ENCODE assay signal across 8 cellular contexts in the genomic region with DNA sequence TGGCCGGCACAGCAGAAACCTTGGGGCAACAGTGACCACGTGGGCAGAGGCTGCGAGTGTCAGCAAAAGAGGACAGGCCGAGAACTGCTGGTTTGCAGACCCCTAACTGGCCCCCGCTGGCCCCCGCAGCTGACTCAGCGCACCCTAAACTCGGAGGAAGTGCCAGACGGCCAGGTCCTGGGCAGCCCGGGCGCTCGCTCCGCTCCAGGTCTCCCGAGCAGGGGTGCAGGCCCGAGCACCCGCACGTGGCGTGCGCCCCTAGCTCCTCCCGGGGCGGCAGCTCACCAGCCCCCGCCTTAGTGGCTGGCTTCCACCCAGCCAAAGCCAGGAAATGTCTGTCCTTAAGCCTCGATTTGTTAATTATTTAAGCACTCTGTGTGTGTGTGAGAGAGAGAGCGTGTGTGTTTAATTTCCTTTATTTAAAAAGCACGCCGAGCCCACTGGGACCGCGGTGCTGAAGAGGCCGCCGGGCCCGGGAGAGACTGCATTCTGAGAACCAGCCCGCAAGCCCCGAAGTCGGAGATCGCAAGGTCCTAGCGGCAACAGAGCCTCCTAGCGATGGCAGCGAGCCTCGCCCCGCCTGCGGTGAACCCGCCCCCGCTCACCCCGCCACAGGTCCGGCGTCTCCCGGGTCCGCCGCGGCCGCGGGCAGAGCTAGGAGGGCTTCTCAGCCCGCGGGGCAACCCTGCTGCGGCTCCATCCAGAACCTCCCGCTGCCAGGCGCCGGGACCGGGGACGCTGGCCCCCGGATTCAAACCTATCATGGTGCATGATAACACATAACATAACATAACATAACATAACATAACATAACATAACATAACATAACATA. TPM values are rescaled to one million over a fixed set of nuclear protein-coding genes. Genes with fewer than 3 reads are reported as not detected.
DNase-seq lines count a peak whose midpoint lies in the region; ATAC-seq and TF ChIP-seq lines count a peak whose summit lies in the region.

No MANE protein-coding gene starts in this region.

- H3K27me3 ChIP-seq in SK-N-SH (ENCODE audit: insufficient read depth) (no peaks in the 10 kb centered on the region), parathyroid adenoma (ENCODE audit: control insufficient read depth, insufficient read depth, low read length) (no peaks in the 10 kb centered on the region), tibial artery (peaks cover 0 to 5% of the 10 kb centered on the region in 2 donors)

- DNase-seq in COR-L47 (lab: John Stamatoyannopoulos, UW) (peak; percentile 33), HK-2 (ENCODE audit: unreplicated experiment) (peak; percentile 79), SK-N-SH (peak; percentile 94), cardiac septum (ENCODE audit: low spot score) (peak; percentile 82), tibial artery (peak; percentile 58 to 79)
- DNase-seq in activated naive CD8-positive, alpha-beta T cell treated with anti-CD3 and anti-CD28 coated beads for 36 hours = peak; percentile 74

- H3K4me3 Mint-ChIP-seq in activated naive CD8-positive, alpha-beta T cell treated with anti-CD3 and anti-CD28 coated beads for 36 hours = peak overlapping the region; percentile 82

- no peaks in the 10 kb centered on the region for H4K20me1 ChIP-seq in SK-N-SH (ENCODE audit: insufficient read depth)

- no peaks in the 10 kb centered on the region for H3K9me2 ChIP-seq in SK-N-SH

- H3K27ac ChIP-seq in SK-N-SH (ENCODE audit: low read depth in 2 of 2, low read length in 1 of 2) = no peak overlapping the region
- no peak overlapping the region for H3K27ac ChIP-seq in parathyroid adenoma
- peak overlapping the region; percentile 23 to 40 for H3K27ac ChIP-seq in tibial artery

- H3K36me3 ChIP-seq in SK-N-SH (replicated peaks in 1 of 2; ENCODE audit: control insufficient read depth in 1 of 2, insufficient read depth in 2 of 2, low read length in 1 of 2) (no peaks in the 10 kb centered on the region), parathyroid adenoma (ENCODE audit: control insufficient read depth, insufficient read depth, low read length) (no peaks in the 10 kb centered on the region), tibial artery (no peaks in the 10 kb centered on the region)

- 34% methylated on average over 27 of the region's 61 CpGs for WGBS in SK-N-SH (ENCODE audit: low lambda C conversion rate)

- H3K4me2 ChIP-seq in SK-N-SH (peak overlapping the region; percentile 83), parathyroid adenoma (ENCODE audit: low read length) (peak overlapping the region; percentile 67)

- H3K27ac Mint-ChIP-seq in activated naive CD8-positive, alpha-beta T cell treated with anti-CD3 and anti-CD28 coated beads for 36 hours = peak overlapping the region; percentile 88

- peak; percentile 87 for ATAC-seq in GM19455 (IDR thresholded peaks at IDR 0.05; ENCODE audit: unreplicated experiment)

- intact Hi-C loops in cardiac septum (cut with DNase I) (no loop called here), tibial artery (cut with DNase I; ENCODE audit: low total_unique reads) (no loop called here)

- peak overlapping the region; percentile 93 for H2AFZ ChIP-seq in SK-N-SH (ENCODE audit: low read depth)
- peak overlapping the region; percentile 95 for H2AFZ ChIP-seq in parathyroid adenoma

- peaks cover 22% of the 10 kb centered on the region for H3K4me1 Mint-ChIP-seq in activated naive CD8-positive, alpha-beta T cell treated with anti-CD3 and anti-CD28 coated beads for 36 hours

- POLR2A ChIA-PET in SK-N-SH (lab: Yijun Ruan, JAX) = interaction anchor here (1.7 kb wide), 1 partner anchor 9 kb away, joined by 7 read pairs; no protein-coding TSS in a partner anchor

- H3K4me3 ChIP-seq in SK-N-SH (ENCODE audit: low read depth in 2 of 2, low read length in 1 of 2) (peak overlapping the region; percentile 30 to 54), parathyroid adenoma (ENCODE audit: low read depth, low read length) (peak overlapping the region; percentile 38), tibial artery (peak overlapping the region; percentile 50 to 58)

- H3K4me1 ChIP-seq in SK-N-SH (ENCODE audit: control insufficient read depth in 1 of 2, insufficient read depth in 2 of 2, low read depth in 1 of 2, low read length in 1 of 2) = peaks cover 5% of the 10 kb centered on the region in 2 experiments; a peak in 2 of 4 replicates
- H3K4me1 ChIP-seq in parathyroid adenoma = no peaks in the 10 kb centered on the region
- peaks cover 0 to 13% (median 9%) of the 10 kb centered on the region in 4 donors for H3K4me1 ChIP-seq in tibial artery

- TF ChIP-seq EP300 in SK-N-SH (IDR thresholded peaks at IDR 0.05; ENCODE audit: borderline replicate concordance in 1 of 2, low read depth in 1 of 2, low read length in 1 of 2) = no peak

- H3K79me2 ChIP-seq in SK-N-SH (ENCODE audit: insufficient read depth) (no peaks in the 10 kb centered on the region), parathyroid adenoma (no peaks in the 10 kb centered on the region)

- peak; percentile 49 for TF ChIP-seq RAD21 in SK-N-SH (IDR thresholded peaks at IDR 0.05; ENCODE audit: low read length)

- H3K27me3 Mint-ChIP-seq in activated naive CD8-positive, alpha-beta T cell treated with anti-CD3 and anti-CD28 coated beads for 36 hours = no peaks in the 10 kb centered on the region

- CTCF ChIA-PET in SK-N-SH (lab: Yijun Ruan, JAX) = interaction anchor here (0.6 to 2.1 kb wide), 10 partner anchors 9 to 1754 kb away, joined by 3 to 11 read pairs (median 3); no protein-coding TSS in a partner anchor

- no peaks in the 10 kb centered on the region for H3K9me3 Mint-ChIP-seq in activated naive CD8-positive, alpha-beta T cell treated with anti-CD3 and anti-CD28 coated beads for 36 hours

- H3F3A ChIP-seq in SK-N-SH (replicated peaks; ENCODE audit: insufficient read depth) = no peaks in the 10 kb centered on the region

- peak overlapping the region; percentile 62; the same call in 1 of the 2 replicates for H3K9ac ChIP-seq in SK-N-SH
- H3K9ac ChIP-seq in parathyroid adenoma = no peak overlapping the region

- H3K36me3 Mint-ChIP-seq in activated naive CD8-positive, alpha-beta T cell treated with anti-CD3 and anti-CD28 coated beads for 36 hours = no peaks in the 10 kb centered on the region

- H3K9me3 ChIP-seq in SK-N-SH (no peaks in the 10 kb centered on the region), parathyroid adenoma (ENCODE audit: control insufficient read depth, low read length) (no peaks in the 10 kb centered on the region), tibial artery (no peaks in the 10 kb centered on the region)

- peak; percentile 64 for TF ChIP-seq CTCF in SK-N-SH (IDR thresholded peaks at IDR 0.05)
- peak; percentile 34 for TF ChIP-seq CTCF in parathyroid adenoma (IDR thresholded peaks at IDR 0.05)
- peak; percentile 27 to 46 for TF ChIP-seq CTCF in tibial artery (IDR thresholded peaks at IDR 0.05)

TF ChIP-seq in SK-N-SH, 30 proteins besides CTCF, POLR2A, EP300 and RAD21 (continues in another document):
- TF ChIP-seq USF1 (IDR thresholded peaks at IDR 0.05; ENCODE audit: borderline replicate concordance, low read depth) = no peak
- TF ChIP-seq EZH2phosphoT487 (IDR thresholded peaks at IDR 0.05; ENCODE audit: borderline replicate concordance, low read depth) = no peak
- no peak for TF ChIP-seq GABPA (IDR thresholded peaks at IDR 0.05; ENCODE audit: low read depth)
- no peak for TF ChIP-seq TCF12 (IDR thresholded peaks at IDR 0.05)
- no peak for TF ChIP-seq SIN3A (IDR thresholded peaks at IDR 0.05; ENCODE audit: borderline replicate concordance, low read depth, low read length)
- TF ChIP-seq, protein P1, sequence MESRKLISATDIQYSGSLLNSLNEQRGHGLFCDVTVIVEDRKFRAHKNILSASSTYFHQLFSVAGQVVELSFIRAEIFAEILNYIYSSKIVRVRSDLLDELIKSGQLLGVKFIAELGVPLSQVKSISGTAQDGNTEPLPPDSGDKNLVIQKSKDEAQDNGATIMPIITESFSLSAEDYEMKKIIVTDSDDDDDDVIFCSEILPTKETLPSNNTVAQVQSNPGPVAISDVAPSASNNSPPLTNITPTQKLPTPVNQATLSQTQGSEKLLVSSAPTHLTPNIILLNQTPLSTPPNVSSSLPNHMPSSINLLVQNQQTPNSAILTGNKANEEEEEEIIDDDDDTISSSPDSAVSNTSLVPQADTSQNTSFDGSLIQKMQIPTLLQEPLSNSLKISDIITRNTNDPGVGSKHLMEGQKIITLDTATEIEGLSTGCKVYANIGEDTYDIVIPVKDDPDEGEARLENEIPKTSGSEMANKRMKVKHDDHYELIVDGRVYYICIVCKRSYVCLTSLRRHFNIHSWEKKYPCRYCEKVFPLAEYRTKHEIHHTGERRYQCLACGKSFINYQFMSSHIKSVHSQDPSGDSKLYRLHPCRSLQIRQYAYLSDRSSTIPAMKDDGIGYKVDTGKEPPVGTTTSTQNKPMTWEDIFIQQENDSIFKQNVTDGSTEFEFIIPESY (IDR thresholded peaks at IDR 0.05; ENCODE audit: borderline replicate concordance, low read depth) = no peak
- TF ChIP-seq ELF1 (IDR thresholded peaks at IDR 0.05) = no peak
- no peak for TF ChIP-seq YY1 (IDR thresholded peaks at IDR 0.05; ENCODE audit: low read depth)
- no peak for TF ChIP-seq RCOR1 (IDR thresholded peaks at IDR 0.05; ENCODE audit: low read length)
- TF ChIP-seq FOXM1 (IDR thresholded peaks at IDR 0.05; ENCODE audit: low read depth) = no peak
- no peak for TF ChIP-seq MEF2A (IDR thresholded peaks at IDR 0.05; ENCODE audit: borderline replicate concordance, low read depth)

RNA-seq across cellular contexts. Expression of gene CDKN2AIP, which starts 45.9 kb away (rescaled TPM):
- polyA plus RNA-seq in SK-N-SH (2012; rRNA removed) = 8.3 and 10.6 TPM in 2 replicates
- 9.4 and 10.1 TPM in 2 replicates for polyA plus RNA-seq in SK-N-SH (2012; cell fraction: cytosol; rRNA removed)
- 6.2 and 12.3 TPM in 2 replicates for polyA plus RNA-seq in SK-N-SH (2012; cell fraction: nucleus; rRNA removed)
- 10 to 100 TPM; 27.7 to 29.7 TPM for total RNA-seq in activated naive CD8-positive, alpha-beta T cell treated with anti-CD3 and anti-CD28 coated beads for 36 hours
- total RNA-seq in cardiac septum = 9.5 TPM

Comparison
In these comparisons a context has a peak if more than half of its experiments do, and no peak if none do; other contexts are left out.
1. DNase-seq: peak in every context shown above with its lines; median percentile 94 in SK-N-SH; 82 in cardiac septum; 79 in HK-2; 74 in activated naive CD8-positive, alpha-beta T cell treated with anti-CD3 and anti-CD28 coated beads for 36 hours; 68 in tibial artery; 33 in COR-L47.
2. H3K27ac ChIP-seq: peak in tibial artery (2 of 2); none in SK-N-SH (0 of 2) and parathyroid adenoma (single experiment).
3. Peak in every context shown above with its lines, with median percentiles within 50 percentile points of each other: H3K4me3 ChIP-seq and CTCF ChIP-seq.